Comparison of ENCODE assay signal across 8 cellular contexts in the genomic region with DNA sequence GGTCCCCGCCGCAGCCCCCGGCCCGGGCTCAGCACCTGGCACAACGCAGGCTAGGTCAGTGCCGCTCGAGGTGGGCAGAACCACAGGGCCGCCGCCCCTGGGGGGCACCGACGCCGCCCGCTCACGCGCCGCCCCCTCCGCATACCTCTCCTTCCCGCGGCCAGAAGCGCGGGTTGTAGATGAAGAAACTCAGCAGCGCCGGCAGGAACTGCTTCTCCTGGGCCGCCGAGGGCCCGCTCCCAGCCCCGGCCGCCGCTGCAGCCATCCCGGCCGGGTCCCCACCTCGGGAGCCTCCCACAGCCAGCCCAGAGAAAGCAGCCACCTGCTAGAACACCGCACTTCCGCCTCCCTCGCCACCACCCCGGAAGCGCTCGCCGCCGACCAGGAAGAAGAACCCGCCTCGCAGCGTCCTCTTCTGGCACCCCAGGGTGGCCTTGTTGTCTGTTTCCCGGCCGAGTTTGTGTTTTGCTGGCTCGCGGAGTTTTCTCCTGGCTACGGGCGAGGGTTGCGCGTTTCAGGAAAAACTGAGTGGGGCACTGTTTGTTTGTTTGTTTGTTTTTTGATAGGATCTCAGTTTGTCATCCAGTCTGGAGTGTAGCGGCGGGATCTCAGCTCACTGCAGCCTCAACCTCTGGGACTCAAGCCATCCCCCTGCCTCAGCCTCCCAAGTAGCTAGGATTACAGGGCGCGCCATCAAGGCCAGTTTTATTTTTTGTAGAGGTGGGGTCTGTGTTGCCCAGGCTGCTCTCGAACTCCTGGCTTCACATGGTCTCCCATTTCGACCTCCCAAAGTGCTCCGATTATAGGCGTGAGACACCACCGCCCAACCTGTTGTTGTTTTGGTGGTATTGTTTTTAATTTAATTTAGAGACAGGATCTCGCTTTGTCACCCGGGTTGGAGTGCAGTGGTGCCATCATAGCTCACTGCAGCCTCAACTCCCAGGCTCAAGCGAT. TPM values are rescaled to one million over a fixed set of nuclear protein-coding genes. Genes with fewer than 3 reads are reported as not detected.
DNase-seq lines count a peak whose midpoint lies in the region; ATAC-seq lines count a peak whose summit lies in the region.

No MANE protein-coding gene starts in this region.

- H3K27me3 Mint-ChIP-seq in activated CD4-positive, alpha-beta memory T cell treated with anti-CD3 and anti-CD28 coated beads, Interleukin-2, amount 10 ng/mL, durations not matched to agents 7 days and 5 days = no peaks in the 10 kb centered on the region

- peaks cover 2% of the 10 kb centered on the region for H3K9me3 Mint-ChIP-seq in activated CD4-positive, alpha-beta memory T cell treated with anti-CD3 and anti-CD28 coated beads, Interleukin-2, amount 10 ng/mL, durations not matched to agents 7 days and 5 days

- POLR2A ChIA-PET in activated CD4-positive, alpha-beta memory T cell treated with anti-CD3 and anti-CD28 coated beads, Interleukin-2, amount 10 ng/mL, durations not matched to agents 7 days and 5 days (lab: Charles Lee) = interaction anchor here (1.0 to 1.3 kb wide), 2 partner anchors 100 to 138 kb away, joined by 3 to 4 read pairs; a partner anchor contains a TSS

- CTCF ChIA-PET in activated CD4-positive, alpha-beta memory T cell treated with anti-CD3 and anti-CD28 coated beads, Interleukin-2, amount 10 ng/mL, durations not matched to agents 7 days and 5 days (lab: Charles Lee) = interaction anchor here (0.6 to 1.0 kb wide), 2 partner anchors 19 to 100 kb away, joined by 3 to 4 read pairs; no protein-coding TSS in a partner anchor

- H3K4me1 Mint-ChIP-seq in activated CD4-positive, alpha-beta memory T cell treated with anti-CD3 and anti-CD28 coated beads, Interleukin-2, amount 10 ng/mL, durations not matched to agents 7 days and 5 days = peaks cover 22% of the 10 kb centered on the region

- H3K4me3 Mint-ChIP-seq in activated CD4-positive, alpha-beta memory T cell treated with anti-CD3 and anti-CD28 coated beads, Interleukin-2, amount 10 ng/mL, durations not matched to agents 7 days and 5 days = peak overlapping the region; percentile 97

- peak; percentile 98 for ATAC-seq in HG03442 (IDR thresholded peaks at IDR 0.05; ENCODE audit: unreplicated experiment)

- DNase-seq in CD1c-positive myeloid dendritic cell (ENCODE audit: extremely low spot score) (peak; percentile 78), GM19240 (ENCODE audit: insufficient read length, low spot score) (peak; percentile 87), NCI-H526 treated with DMSO at 0.1 percent for 48 hours (lab: John Stamatoyannopoulos, UW) (peak; percentile 75), ecto neural progenitor cell (ENCODE audit: low spot score) (peak; percentile 77), lung microvascular endothelial cell (ENCODE audit: low read depth in 2 of 2) (peak; percentile 52 to 54)
- DNase-seq in activated CD4-positive, alpha-beta memory T cell treated with anti-CD3 and anti-CD28 coated beads, Interleukin-2, amount 10 ng/mL, durations not matched to agents 7 days and 5 days = peak; percentile 89
- DNase-seq in stimulated activated CD4-positive, alpha-beta T cell treated with anti-CD3 and anti-CD28 coated beads, TNF-alpha, amount 100 ng/mL, for 48 hours (ENCODE audit: low read depth in 3 of 3) = peak; percentile 76 to 86 (median 77)

- peak overlapping the region; percentile 92 for H3K27ac Mint-ChIP-seq in activated CD4-positive, alpha-beta memory T cell treated with anti-CD3 and anti-CD28 coated beads, Interleukin-2, amount 10 ng/mL, durations not matched to agents 7 days and 5 days

- H3K36me3 Mint-ChIP-seq in activated CD4-positive, alpha-beta memory T cell treated with anti-CD3 and anti-CD28 coated beads, Interleukin-2, amount 10 ng/mL, durations not matched to agents 7 days and 5 days (ENCODE audit: low read depth) = peaks cover 27% of the 10 kb centered on the region

RNA-seq across cellular contexts. Expression of a gene that starts 17.7 kb away (rescaled TPM):
- not detected for total RNA-seq in activated CD4-positive, alpha-beta memory T cell treated with anti-CD3 and anti-CD28 coated beads, Interleukin-2, amount 10 ng/mL, durations not matched to agents 7 days and 5 days
- not detected in 2 replicates for total RNA-seq in lung microvascular endothelial cell

Comparison
In these comparisons a context has a peak if more than half of its experiments do, and no peak if none do; other contexts are left out.
1. Peak in every context shown above with its lines: DNase-seq and ATAC-seq.